Comparison of ENCODE assay signal across 1 cellular context in the genomic region with DNA sequence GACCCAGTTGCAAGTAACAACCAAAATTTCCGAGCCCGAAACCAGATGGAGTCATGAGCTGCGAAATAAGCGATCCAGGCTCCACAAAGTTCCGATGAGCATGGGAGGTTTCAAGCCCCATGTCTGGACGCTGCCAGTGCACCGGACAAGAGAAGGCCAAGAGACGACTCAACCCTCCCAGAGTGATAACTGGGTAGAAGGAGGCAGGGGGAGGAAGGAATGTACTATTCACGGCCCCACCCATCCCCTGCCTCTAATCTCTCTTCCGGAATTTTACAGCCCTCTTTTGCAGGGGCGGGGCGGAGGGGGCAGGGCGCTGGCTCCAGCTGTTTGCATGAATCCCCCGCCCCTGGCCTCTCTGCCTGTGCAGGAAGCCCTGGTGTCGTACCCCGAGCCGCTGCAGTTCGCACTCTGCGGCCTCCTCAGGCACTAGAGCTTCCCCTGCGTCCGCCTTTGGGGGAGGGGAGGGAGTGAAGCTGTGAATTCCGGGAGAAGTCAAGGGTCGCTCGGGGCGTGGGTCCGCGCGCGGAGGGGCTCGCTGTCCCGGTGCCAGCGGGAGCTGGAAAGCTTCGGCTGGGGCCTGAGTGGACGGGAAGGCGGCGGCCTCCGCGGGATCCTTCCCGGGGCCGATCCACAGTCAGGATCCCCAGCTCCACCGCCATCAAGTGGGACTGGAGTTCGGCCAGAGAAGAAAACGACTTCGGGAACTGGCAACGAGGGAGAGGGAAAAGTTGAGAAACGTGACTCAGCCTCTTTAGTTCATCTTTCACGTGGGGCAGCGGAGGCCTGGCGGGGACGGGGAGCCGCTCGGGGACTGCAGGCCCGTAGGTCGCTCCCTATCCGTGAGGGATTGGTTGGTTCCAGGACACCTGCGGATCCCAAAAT.
TF ChIP-seq lines count a peak whose summit lies in the region.

No MANE protein-coding gene starts in this region.

TF ChIP-seq in K562, 482 proteins besides CTCF, POLR2A, EP300 and RAD21 (continued from another document and continues in another):
- TF ChIP-seq, protein P1, sequence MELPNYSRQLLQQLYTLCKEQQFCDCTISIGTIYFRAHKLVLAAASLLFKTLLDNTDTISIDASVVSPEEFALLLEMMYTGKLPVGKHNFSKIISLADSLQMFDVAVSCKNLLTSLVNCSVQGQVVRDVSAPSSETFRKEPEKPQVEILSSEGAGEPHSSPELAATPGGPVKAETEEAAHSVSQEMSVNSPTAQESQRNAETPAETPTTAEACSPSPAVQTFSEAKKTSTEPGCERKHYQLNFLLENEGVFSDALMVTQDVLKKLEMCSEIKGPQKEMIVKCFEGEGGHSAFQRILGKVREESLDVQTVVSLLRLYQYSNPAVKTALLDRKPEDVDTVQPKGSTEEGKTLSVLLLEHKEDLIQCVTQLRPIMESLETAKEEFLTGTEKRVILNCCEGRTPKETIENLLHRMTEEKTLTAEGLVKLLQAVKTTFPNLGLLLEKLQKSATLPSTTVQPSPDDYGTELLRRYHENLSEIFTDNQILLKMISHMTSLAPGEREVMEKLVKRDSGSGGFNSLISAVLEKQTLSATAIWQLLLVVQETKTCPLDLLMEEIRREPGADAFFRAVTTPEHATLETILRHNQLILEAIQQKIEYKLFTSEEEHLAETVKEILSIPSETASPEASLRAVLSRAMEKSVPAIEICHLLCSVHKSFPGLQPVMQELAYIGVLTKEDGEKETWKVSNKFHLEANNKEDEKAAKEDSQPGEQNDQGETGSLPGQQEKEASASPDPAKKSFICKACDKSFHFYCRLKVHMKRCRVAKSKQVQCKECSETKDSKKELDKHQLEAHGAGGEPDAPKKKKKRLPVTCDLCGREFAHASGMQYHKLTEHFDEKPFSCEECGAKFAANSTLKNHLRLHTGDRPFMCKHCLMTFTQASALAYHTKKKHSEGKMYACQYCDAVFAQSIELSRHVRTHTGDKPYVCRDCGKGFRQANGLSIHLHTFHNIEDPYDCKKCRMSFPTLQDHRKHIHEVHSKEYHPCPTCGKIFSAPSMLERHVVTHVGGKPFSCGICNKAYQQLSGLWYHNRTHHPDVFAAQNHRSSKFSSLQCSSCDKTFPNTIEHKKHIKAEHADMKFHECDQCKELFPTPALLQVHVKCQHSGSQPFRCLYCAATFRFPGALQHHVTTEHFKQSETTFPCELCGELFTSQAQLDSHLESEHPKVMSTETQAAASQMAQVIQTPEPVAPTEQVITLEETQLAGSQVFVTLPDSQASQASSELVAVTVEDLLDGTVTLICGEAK (IDR thresholded peaks at IDR 0.05) = peak; percentile 45; the same call in 1 of the 2 replicates
- TF ChIP-seq, protein P1 (CRISPR knock-in tag; IDR thresholded peaks at IDR 0.05) = no peak
- TF ChIP-seq ZNF316 (IDR thresholded peaks at IDR 0.05) (peak; percentile 76), BRF1 (IDR thresholded peaks at IDR 0.05; ENCODE audit: borderline replicate concordance, extremely low read depth, insufficient read length) (no peak), EGR1 (conservative IDR thresholded peaks at IDR 0.05) (peak; percentile 90), ZNF445 (CRISPR knock-in tag; IDR thresholded peaks at IDR 0.05; ENCODE audit: low read depth) (no peak), ZNF766 (CRISPR knock-in tag; conservative IDR thresholded peaks at IDR 0.05) (peak; percentile 90), LCOR (CRISPR knock-in tag; IDR thresholded peaks at IDR 0.05) (peak; percentile 59; the same call in 1 of the 2 replicates), ZNF217 (CRISPR knock-in tag; IDR thresholded peaks at IDR 0.05) (no peak), HMG20B (CRISPR knock-in tag; IDR thresholded peaks at IDR 0.05) (peak; percentile 64; the same call in 1 of the 2 replicates), NFIX (CRISPR knock-in tag; IDR thresholded peaks at IDR 0.05; ENCODE audit: low read depth) (no peak), ARHGAP35 (IDR thresholded peaks at IDR 0.05; ENCODE audit: partially characterized antibody) (no peak), ZNF778 (CRISPR knock-in tag; IDR thresholded peaks at IDR 0.05) (no peak), ZNF584 (CRISPR knock-in tag; IDR thresholded peaks at IDR 0.05; ENCODE audit: low read depth) (peak; percentile 93), CREM (IDR thresholded peaks at IDR 0.05; ENCODE audit: low read depth) (peak; percentile 64), HEY1 (CRISPR knock-in tag; IDR thresholded peaks at IDR 0.05; ENCODE audit: borderline replicate concordance) (no peak; the same call in 1 of the 2 replicates), EZH2 (IDR thresholded peaks at IDR 0.05; ENCODE audit: borderline replicate concordance, low read depth, low read length) (no peak), ZNF274 (IDR thresholded peaks at IDR 0.05; ENCODE audit: borderline replicate concordance, low read depth, low read length) (no peak), TBL1XR1 (IDR thresholded peaks at IDR 0.05; ENCODE audit: low read length in 2 of 2) (peak; percentile 60 to 89; a peak in 2 of 4 replicates), ZNF668 (CRISPR knock-in tag; IDR thresholded peaks at IDR 0.05) (no peak; the same call in none of the 2 replicates), ZC3H4 (CRISPR knock-in tag; IDR thresholded peaks at IDR 0.05; ENCODE audit: borderline replicate concordance) (peak; percentile 32; the same call in 1 of the 2 replicates), RCOR1 (IDR thresholded peaks at IDR 0.05; ENCODE audit: borderline replicate concordance in 1 of 2, low read depth in 2 of 2, low read length in 2 of 2) (peak; percentile 77 to 94; a peak in 3 of 4 replicates), ZNF311 (CRISPR knock-in tag; IDR thresholded peaks at IDR 0.05) (0 out of 2 replicates have a peak, but pooled peaks have one; percentile 45), NFXL1 (CRISPR knock-in tag; IDR thresholded peaks at IDR 0.05) (0 out of 2 replicates have a peak, but pooled peaks have one; percentile 37), ZNF695 (CRISPR knock-in tag; IDR thresholded peaks at IDR 0.05) (no peak), CEBPG (CRISPR knock-in tag; IDR thresholded peaks at IDR 0.05) (no peak), CEBPG (tag; conservative IDR thresholded peaks at IDR 0.05 in 1 of 2, IDR thresholded peaks at IDR 0.05 in 1 of 2) (no peak), MCM3 (IDR thresholded peaks at IDR 0.05) (no peak), SNRNP70 (optimal IDR thresholded peaks at IDR 0.05; ENCODE audit: low read depth, low read length) (no peak), ZNF551 (CRISPR knock-in tag; IDR thresholded peaks at IDR 0.05) (no peak), RBM25 (IDR thresholded peaks at IDR 0.05; ENCODE audit: low read depth, low read length, severe bottlenecking) (no peak), ARID1B (IDR thresholded peaks at IDR 0.05) (peak; percentile 86), GATA2 (CRISPR knock-in tag; IDR thresholded peaks at IDR 0.05) (peak; percentile 71), ZKSCAN1 (IDR thresholded peaks at IDR 0.05; ENCODE audit: low read depth, low read length) (no peak; the same call in none of the 2 replicates), JUND (IDR thresholded peaks at IDR 0.05; ENCODE audit: borderline replicate concordance, low read depth, low read length) (peak; percentile 86), JUND (tag; IDR thresholded peaks at IDR 0.05; ENCODE audit: borderline replicate concordance, low read depth, low read length) (peak; percentile 63; the same call in 1 of the 3 replicates), HNRNPK (IDR thresholded peaks at IDR 0.05; ENCODE audit: low read depth, low read length, poor library complexity, severe bottlenecking) (no peak), PHB2 (IDR thresholded peaks at IDR 0.05; ENCODE audit: low read depth) (peak; percentile 52; the same call in 1 of the 2 replicates)
- TF ChIP-seq, protein P2, sequence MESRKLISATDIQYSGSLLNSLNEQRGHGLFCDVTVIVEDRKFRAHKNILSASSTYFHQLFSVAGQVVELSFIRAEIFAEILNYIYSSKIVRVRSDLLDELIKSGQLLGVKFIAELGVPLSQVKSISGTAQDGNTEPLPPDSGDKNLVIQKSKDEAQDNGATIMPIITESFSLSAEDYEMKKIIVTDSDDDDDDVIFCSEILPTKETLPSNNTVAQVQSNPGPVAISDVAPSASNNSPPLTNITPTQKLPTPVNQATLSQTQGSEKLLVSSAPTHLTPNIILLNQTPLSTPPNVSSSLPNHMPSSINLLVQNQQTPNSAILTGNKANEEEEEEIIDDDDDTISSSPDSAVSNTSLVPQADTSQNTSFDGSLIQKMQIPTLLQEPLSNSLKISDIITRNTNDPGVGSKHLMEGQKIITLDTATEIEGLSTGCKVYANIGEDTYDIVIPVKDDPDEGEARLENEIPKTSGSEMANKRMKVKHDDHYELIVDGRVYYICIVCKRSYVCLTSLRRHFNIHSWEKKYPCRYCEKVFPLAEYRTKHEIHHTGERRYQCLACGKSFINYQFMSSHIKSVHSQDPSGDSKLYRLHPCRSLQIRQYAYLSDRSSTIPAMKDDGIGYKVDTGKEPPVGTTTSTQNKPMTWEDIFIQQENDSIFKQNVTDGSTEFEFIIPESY (CRISPR knock-in tag; IDR thresholded peaks at IDR 0.05) = no peak; the same call in 1 of the 2 replicates
- TF ChIP-seq, protein P3, sequence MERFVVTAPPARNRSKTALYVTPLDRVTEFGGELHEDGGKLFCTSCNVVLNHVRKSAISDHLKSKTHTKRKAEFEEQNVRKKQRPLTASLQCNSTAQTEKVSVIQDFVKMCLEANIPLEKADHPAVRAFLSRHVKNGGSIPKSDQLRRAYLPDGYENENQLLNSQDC (CRISPR knock-in tag; IDR thresholded peaks at IDR 0.05) = no peak
- TF ChIP-seq, protein P4, sequence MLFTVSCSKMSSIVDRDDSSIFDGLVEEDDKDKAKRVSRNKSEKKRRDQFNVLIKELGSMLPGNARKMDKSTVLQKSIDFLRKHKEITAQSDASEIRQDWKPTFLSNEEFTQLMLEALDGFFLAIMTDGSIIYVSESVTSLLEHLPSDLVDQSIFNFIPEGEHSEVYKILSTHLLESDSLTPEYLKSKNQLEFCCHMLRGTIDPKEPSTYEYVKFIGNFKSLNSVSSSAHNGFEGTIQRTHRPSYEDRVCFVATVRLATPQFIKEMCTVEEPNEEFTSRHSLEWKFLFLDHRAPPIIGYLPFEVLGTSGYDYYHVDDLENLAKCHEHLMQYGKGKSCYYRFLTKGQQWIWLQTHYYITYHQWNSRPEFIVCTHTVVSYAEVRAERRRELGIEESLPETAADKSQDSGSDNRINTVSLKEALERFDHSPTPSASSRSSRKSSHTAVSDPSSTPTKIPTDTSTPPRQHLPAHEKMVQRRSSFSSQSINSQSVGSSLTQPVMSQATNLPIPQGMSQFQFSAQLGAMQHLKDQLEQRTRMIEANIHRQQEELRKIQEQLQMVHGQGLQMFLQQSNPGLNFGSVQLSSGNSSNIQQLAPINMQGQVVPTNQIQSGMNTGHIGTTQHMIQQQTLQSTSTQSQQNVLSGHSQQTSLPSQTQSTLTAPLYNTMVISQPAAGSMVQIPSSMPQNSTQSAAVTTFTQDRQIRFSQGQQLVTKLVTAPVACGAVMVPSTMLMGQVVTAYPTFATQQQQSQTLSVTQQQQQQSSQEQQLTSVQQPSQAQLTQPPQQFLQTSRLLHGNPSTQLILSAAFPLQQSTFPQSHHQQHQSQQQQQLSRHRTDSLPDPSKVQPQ (CRISPR knock-in tag; IDR thresholded peaks at IDR 0.05; ENCODE audit: borderline replicate concordance) = no peak
- TF ChIP-seq, protein P5, sequence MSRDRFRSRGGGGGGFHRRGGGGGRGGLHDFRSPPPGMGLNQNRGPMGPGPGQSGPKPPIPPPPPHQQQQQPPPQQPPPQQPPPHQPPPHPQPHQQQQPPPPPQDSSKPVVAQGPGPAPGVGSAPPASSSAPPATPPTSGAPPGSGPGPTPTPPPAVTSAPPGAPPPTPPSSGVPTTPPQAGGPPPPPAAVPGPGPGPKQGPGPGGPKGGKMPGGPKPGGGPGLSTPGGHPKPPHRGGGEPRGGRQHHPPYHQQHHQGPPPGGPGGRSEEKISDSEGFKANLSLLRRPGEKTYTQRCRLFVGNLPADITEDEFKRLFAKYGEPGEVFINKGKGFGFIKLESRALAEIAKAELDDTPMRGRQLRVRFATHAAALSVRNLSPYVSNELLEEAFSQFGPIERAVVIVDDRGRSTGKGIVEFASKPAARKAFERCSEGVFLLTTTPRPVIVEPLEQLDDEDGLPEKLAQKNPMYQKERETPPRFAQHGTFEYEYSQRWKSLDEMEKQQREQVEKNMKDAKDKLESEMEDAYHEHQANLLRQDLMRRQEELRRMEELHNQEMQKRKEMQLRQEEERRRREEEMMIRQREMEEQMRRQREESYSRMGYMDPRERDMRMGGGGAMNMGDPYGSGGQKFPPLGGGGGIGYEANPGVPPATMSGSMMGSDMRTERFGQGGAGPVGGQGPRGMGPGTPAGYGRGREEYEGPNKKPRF (IDR thresholded peaks at IDR 0.05; ENCODE audit: low read depth, low read length) = no peak
- TF ChIP-seq, protein P6, sequence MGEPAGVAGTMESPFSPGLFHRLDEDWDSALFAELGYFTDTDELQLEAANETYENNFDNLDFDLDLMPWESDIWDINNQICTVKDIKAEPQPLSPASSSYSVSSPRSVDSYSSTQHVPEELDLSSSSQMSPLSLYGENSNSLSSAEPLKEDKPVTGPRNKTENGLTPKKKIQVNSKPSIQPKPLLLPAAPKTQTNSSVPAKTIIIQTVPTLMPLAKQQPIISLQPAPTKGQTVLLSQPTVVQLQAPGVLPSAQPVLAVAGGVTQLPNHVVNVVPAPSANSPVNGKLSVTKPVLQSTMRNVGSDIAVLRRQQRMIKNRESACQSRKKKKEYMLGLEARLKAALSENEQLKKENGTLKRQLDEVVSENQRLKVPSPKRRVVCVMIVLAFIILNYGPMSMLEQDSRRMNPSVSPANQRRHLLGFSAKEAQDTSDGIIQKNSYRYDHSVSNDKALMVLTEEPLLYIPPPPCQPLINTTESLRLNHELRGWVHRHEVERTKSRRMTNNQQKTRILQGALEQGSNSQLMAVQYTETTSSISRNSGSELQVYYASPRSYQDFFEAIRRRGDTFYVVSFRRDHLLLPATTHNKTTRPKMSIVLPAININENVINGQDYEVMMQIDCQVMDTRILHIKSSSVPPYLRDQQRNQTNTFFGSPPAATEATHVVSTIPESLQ (CRISPR knock-in tag; IDR thresholded peaks at IDR 0.05) = peak; percentile 93; the same call in 1 of the 2 replicates
